ENCODE assay signal across 19 cellular contexts in genomic region chr15:101540480-101541239, GRCh38. TPM values are rescaled to one million over a fixed set of nuclear protein-coding genes. Genes with fewer than 3 reads are reported as not detected.
DNase-seq lines count a peak whose midpoint lies in the region; ATAC-seq and TF ChIP-seq lines count a peak whose summit lies in the region.
"Had no signal": no experiment of that assay in that cellular context is flagged by ENCODE, and none has a peak within 500 bp of the region (broad histone marks: within the 10 kb centered on the region; RNA-seq: fewer than 3 reads in every experiment).

No MANE protein-coding gene starts in this region.

- peaks cover under 1% of the 10 kb centered on the region for H3K27me3 Mint-ChIP-seq in activated CD8-positive, alpha-beta memory T cell treated with anti-CD3 and anti-CD28 coated beads, Interleukin-2, amount 10 ng/mL, durations not matched to agents 7 days and 5 days
- H3K27me3 Mint-ChIP-seq in endodermal cell (ENCODE audit: insufficient read depth): peaks cover 7% of the 10 kb centered on the region

- no peaks in the 10 kb centered on the region for H3K79me2 ChIP-seq in PC-9 (ENCODE audit: low read depth)

- no peaks in the 10 kb centered on the region for H3F3A ChIP-seq in PC-9 (ENCODE audit: insufficient read depth, low read depth)

- no peak for ATAC-seq in activated CD8-positive, alpha-beta memory T cell treated with anti-CD3 and anti-CD28 coated beads, Interleukin-2, amount 10 ng/mL, durations not matched to agents 7 days and 5 days
- ATAC-seq: CD8-positive, alpha-beta T cell had no signal

- no peaks in the 10 kb centered on the region for H3K9me2 ChIP-seq in PC-9 (ENCODE audit: insufficient read depth)
- H3K9me2 ChIP-seq: SK-N-SH had no signal

- intact Hi-C loops in PC-9 (cut with micrococcal nuclease; ENCODE audit: unreplicated experiment): loop anchor here (1.0 to 2.0 kb wide), 2 partner anchors 38 to 101 kb away; no protein-coding TSS in a partner anchor

- no peak overlapping the region for H2AFZ ChIP-seq in PC-9

- no peak overlapping the region for H3K9ac ChIP-seq in endodermal cell (ENCODE audit: extremely low read depth, low read length, poor library complexity, severe bottlenecking)
- H3K9ac ChIP-seq: SK-N-SH had no signal

- no peak overlapping the region for H3K27ac Mint-ChIP-seq in activated CD8-positive, alpha-beta memory T cell treated with anti-CD3 and anti-CD28 coated beads, Interleukin-2, amount 10 ng/mL, durations not matched to agents 7 days and 5 days
- H3K27ac Mint-ChIP-seq in endodermal cell: no peak overlapping the region
- H3K27ac Mint-ChIP-seq: CD8-positive, alpha-beta T cell; stimulated activated naive CD8-positive, alpha-beta T cell treated with anti-CD3 and anti-CD28 coated beads, Interleukin-15, Interleukin-2, amounts not matched to agents 100 ng/mL and 50 ng/mL, for 24 hours had no signal

- H3K4me2 ChIP-seq in PC-9: no peak overlapping the region
- H3K4me2 ChIP-seq: SK-N-SH had no signal

- CTCF ChIA-PET in activated CD8-positive, alpha-beta memory T cell treated with anti-CD3 and anti-CD28 coated beads, Interleukin-2, amount 10 ng/mL, durations not matched to agents 7 days and 5 days (lab: Charles Lee): no interaction called here
- CTCF ChIA-PET in PC-9 (lab: Charles Lee): interaction anchor here (0.9 to 1.8 kb wide), 2 partner anchors 99 to 100 kb away, joined by 5 to 10 read pairs; no protein-coding TSS in a partner anchor

- no peak overlapping the region for H3K4me3 Mint-ChIP-seq in activated CD8-positive, alpha-beta memory T cell treated with anti-CD3 and anti-CD28 coated beads, Interleukin-2, amount 10 ng/mL, durations not matched to agents 7 days and 5 days
- H3K4me3 Mint-ChIP-seq in endodermal cell: no peak overlapping the region
- H3K4me3 Mint-ChIP-seq: CD8-positive, alpha-beta T cell; stimulated activated naive CD8-positive, alpha-beta T cell treated with anti-CD3 and anti-CD28 coated beads, Interleukin-15, Interleukin-2, amounts not matched to agents 100 ng/mL and 50 ng/mL, for 24 hours had no signal

- no peaks in the 10 kb centered on the region for H3K36me3 ChIP-seq in PC-9 (ENCODE audit: low read depth)
- H3K36me3 ChIP-seq in endodermal cell (ENCODE audit: control insufficient read depth, insufficient read depth, low read length): no peaks in the 10 kb centered on the region
- no peaks in the 10 kb centered on the region for H3K36me3 ChIP-seq in effector memory CD4-positive, alpha-beta T cell (ENCODE audit: control insufficient read depth, insufficient read depth, low read length)
- H3K36me3 ChIP-seq: adrenal gland, lower lobe of right lung, uterus had no signal

- no peaks in the 10 kb centered on the region for H3K9me3 Mint-ChIP-seq in activated CD8-positive, alpha-beta memory T cell treated with anti-CD3 and anti-CD28 coated beads, Interleukin-2, amount 10 ng/mL, durations not matched to agents 7 days and 5 days (ENCODE audit: low read depth)
- no peaks in the 10 kb centered on the region for H3K9me3 Mint-ChIP-seq in endodermal cell

- H3K27me3 ChIP-seq in PC-9 (ENCODE audit: insufficient read depth, low read depth): no peaks in the 10 kb centered on the region
- H3K27me3 ChIP-seq in endodermal cell (ENCODE audit: control insufficient read depth, insufficient read depth, low read length, poor library complexity, severe bottlenecking): no peaks in the 10 kb centered on the region
- H3K27me3 ChIP-seq in effector memory CD4-positive, alpha-beta T cell (replicated peaks; ENCODE audit: control insufficient read depth, insufficient read depth, low read length, poor library complexity, severe bottlenecking): no peaks in the 10 kb centered on the region
- H3K27me3 ChIP-seq: adrenal gland, uterus had no signal

- TF ChIP-seq CTCF in PC-9 (conservative IDR thresholded peaks at IDR 0.05) (peak; percentile 52), endodermal cell (conservative IDR thresholded peaks at IDR 0.05) (no peak)

- DNase-seq in activated CD8-positive, alpha-beta memory T cell treated with anti-CD3 and anti-CD28 coated beads, Interleukin-2, amount 10 ng/mL, durations not matched to agents 7 days and 5 days: peak; percentile 33
- no peak for DNase-seq in activated CD8-positive, alpha-beta memory T cell treated with anti-CD3 and anti-CD28 coated beads, Interleukin-2, amount 50 U/mL, for 4 hours
- DNase-seq in PC-9 (peak in 1 of 2 experiments; percentile 53), endodermal cell (peak; percentile 44), renal cortical epithelial cell (ENCODE audit: low read depth) (peak; percentile 40), NCI-H510A treated with DMSO at 0.1 percent for 48 hours (lab: John Stamatoyannopoulos, UW) (no peak)
- DNase-seq in activated naive CD4-positive, alpha-beta T cell treated with anti-CD3 and anti-CD28 coated beads, Interleukin-2, amount 50 U/mL, for 16 hours: no peak
- DNase-seq in effector memory CD4-positive, alpha-beta T cell: no peak
- DNase-seq: ACHN; activated CD4-positive, alpha-beta T cell treated with anti-CD3 and anti-CD28 coated beads, Interleukin-2, amount 50 U/mL, for 1 hour; foreskin fibroblast; lower lobe of right lung; NCI-H1436; NCI-H2227 treated with DMSO at 0.1 percent for 48 hours; SK-N-SH; uterus had no signal

- H3K4me3 ChIP-seq in PC-9 (no peak overlapping the region), endodermal cell (ENCODE audit: low read length) (no peak overlapping the region)
- no peak overlapping the region for H3K4me3 ChIP-seq in effector memory CD4-positive, alpha-beta T cell (ENCODE audit: insufficient read depth, low read depth, low read length, poor library complexity, severe bottlenecking)
- H3K4me3 ChIP-seq: adrenal gland, lower lobe of right lung, uterus had no signal

- H3K27ac ChIP-seq in PC-9: no peak overlapping the region
- no peak overlapping the region for H3K27ac ChIP-seq in endodermal cell (ENCODE audit: low read depth, low read length)
- no peak overlapping the region for H3K27ac ChIP-seq in effector memory CD4-positive, alpha-beta T cell (ENCODE audit: insufficient read depth, low read length, poor library complexity, severe bottlenecking)
- H3K27ac ChIP-seq: adrenal gland, lower lobe of right lung, uterus had no signal

- BruUV-seq in PC-9 (replicated peaks; lab: Mats Ljungman, UMichigan): no TSS peak

- no peaks in the 10 kb centered on the region for H3K36me3 Mint-ChIP-seq in activated CD8-positive, alpha-beta memory T cell treated with anti-CD3 and anti-CD28 coated beads, Interleukin-2, amount 10 ng/mL, durations not matched to agents 7 days and 5 days
- no peaks in the 10 kb centered on the region for H3K36me3 Mint-ChIP-seq in endodermal cell (ENCODE audit: low read depth)
- H3K36me3 Mint-ChIP-seq: CD8-positive, alpha-beta T cell had no signal

- H4K20me1 ChIP-seq in PC-9 (ENCODE audit: insufficient read depth): no peaks in the 10 kb centered on the region

- H3K9me3 ChIP-seq in PC-9 (ENCODE audit: insufficient read depth, low read depth) (no peaks in the 10 kb centered on the region), endodermal cell (ENCODE audit: control insufficient read depth, low read length) (no peaks in the 10 kb centered on the region)
- no peaks in the 10 kb centered on the region for H3K9me3 ChIP-seq in effector memory CD4-positive, alpha-beta T cell (ENCODE audit: control insufficient read depth, low read length)
- H3K9me3 ChIP-seq: adrenal gland, lower lobe of right lung, SK-N-SH, uterus had no signal

- H3K4me1 ChIP-seq in PC-9 (replicated peaks; ENCODE audit: insufficient read depth) (no peaks in the 10 kb centered on the region), endodermal cell (ENCODE audit: control insufficient read depth, insufficient read depth, low read length) (no peaks in the 10 kb centered on the region)
- H3K4me1 ChIP-seq in effector memory CD4-positive, alpha-beta T cell (ENCODE audit: control insufficient read depth, insufficient read depth, low read length, poor library complexity, severe bottlenecking): no peaks in the 10 kb centered on the region
- H3K4me1 ChIP-seq: adrenal gland, lower lobe of right lung, uterus had no signal

- 86 to 87% methylated on average over 5 to 10 of the region's 10 CpGs for WGBS in endodermal cell (ENCODE audit: insufficient coverage in 1 of 2, insufficient read length in 1 of 2), 2 experiments

- H3K4me1 Mint-ChIP-seq in activated CD8-positive, alpha-beta memory T cell treated with anti-CD3 and anti-CD28 coated beads, Interleukin-2, amount 10 ng/mL, durations not matched to agents 7 days and 5 days: no peaks in the 10 kb centered on the region
- no peaks in the 10 kb centered on the region for H3K4me1 Mint-ChIP-seq in endodermal cell

- POLR2A ChIA-PET in PC-9 (lab: Charles Lee; ENCODE audit: unreplicated experiment): no interaction called here

RNA-seq across cellular contexts. Expression of gene PCSK6, which starts 51.2 kb away (rescaled TPM):
- total RNA-seq in activated CD8-positive, alpha-beta memory T cell treated with anti-CD3 and anti-CD28 coated beads, Interleukin-2, amount 10 ng/mL, durations not matched to agents 7 days and 5 days: 1 to 10 TPM in 1 of 2 experiments, under 1 TPM in 1; 0.44 to 1.5 TPM
- total RNA-seq in PC-9 (2021): 26.3 and 27.2 TPM in 2 replicates
- total RNA-seq in endodermal cell: 1 to 10 TPM; 6.6 to 9.8 TPM
- polyA plus RNA-seq in endodermal cell (2013, experiment 1 of 2): 4.2 TPM
- 4.7 TPM for polyA plus RNA-seq in endodermal cell (2013, experiment 2 of 2)
- 1.2 and 11.0 TPM in 2 replicates for total RNA-seq in renal cortical epithelial cell

Comparison
In these comparisons a context has a peak if more than half of its experiments do, and no peak if none do; other contexts are left out.
1. DNase-seq: peak in activated CD8-positive, alpha-beta memory T cell treated with anti-CD3 and anti-CD28 coated beads, Interleukin-2, amount 10 ng/mL, durations not matched to agents 7 days and 5 days (single experiment), endodermal cell (single experiment) and renal cortical epithelial cell (single experiment); none in activated CD8-positive, alpha-beta memory T cell treated with anti-CD3 and anti-CD28 coated beads, Interleukin-2, amount 50 U/mL, for 4 hours (single experiment), activated naive CD4-positive, alpha-beta T cell treated with anti-CD3 and anti-CD28 coated beads, Interleukin-2, amount 50 U/mL, for 16 hours (single experiment), NCI-H510A treated with DMSO at 0.1 percent for 48 hours (single experiment) and effector memory CD4-positive, alpha-beta T cell (0 of 3).